Comparison of ENCODE assay signal across 9 cellular contexts in the genomic region with DNA sequence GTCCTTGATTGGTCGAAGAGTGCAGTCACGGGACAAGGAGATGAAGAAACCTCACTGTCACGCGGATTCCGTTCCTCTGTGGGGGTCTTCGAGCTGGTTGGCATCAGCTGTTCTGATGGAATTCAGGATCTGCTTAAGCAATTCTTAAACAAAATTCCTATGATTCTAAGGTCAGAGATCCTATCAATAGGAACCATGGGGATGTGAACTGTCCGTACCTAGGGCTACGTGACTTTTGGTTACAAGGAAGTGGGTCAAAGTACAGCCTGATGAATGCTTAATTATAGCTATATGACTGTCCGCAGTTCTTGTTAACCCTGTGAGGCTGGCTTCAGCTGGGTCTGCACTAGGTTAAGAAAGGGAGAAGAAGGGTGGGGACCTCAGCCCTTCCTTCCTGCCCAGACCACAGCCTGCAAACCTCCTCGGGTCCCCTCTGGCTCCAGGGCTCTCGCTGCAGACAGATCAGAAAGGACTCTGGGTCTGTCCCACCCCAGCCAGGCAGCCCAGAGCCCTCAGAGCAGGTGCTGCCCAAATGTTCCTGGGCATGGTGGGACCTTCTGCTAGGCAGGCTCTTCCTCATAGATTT. TPM values are rescaled to one million over a fixed set of nuclear protein-coding genes. Genes with fewer than 3 reads are reported as not detected.
DNase-seq lines count a peak whose midpoint lies in the region; ATAC-seq and TF ChIP-seq lines count a peak whose summit lies in the region.
"Had no signal": no experiment of that assay in that cellular context is flagged by ENCODE, and none has a peak within 500 bp of the region (broad histone marks: within the 10 kb centered on the region; RNA-seq: fewer than 3 reads in every experiment).

No MANE protein-coding gene starts in this region.

- CTCF ChIA-PET in Calu3 (lab: Charles Lee) = interaction anchor here (0.7 to 2.2 kb wide), 8 partner anchors 17 to 273 kb away, joined by 3 to 7 read pairs (median 4); a partner anchor contains a TSS

- H3K27me3 ChIP-seq in RWPE2 (ENCODE audit: insufficient read depth, poor library complexity, severe bottlenecking) = no peaks in the 10 kb centered on the region

- H3K27ac ChIP-seq in RWPE2 (ENCODE audit: poor library complexity, severe bottlenecking) = no peak overlapping the region

- no peaks in the 10 kb centered on the region for H3K27me3 Mint-ChIP-seq in Calu3 (ENCODE audit: unreplicated experiment)
- peaks cover 5% of the 10 kb centered on the region for H3K27me3 Mint-ChIP-seq in memory B cell

- intact Hi-C loops in Calu3 (cut with micrococcal nuclease; ENCODE audit: unreplicated experiment) = loop anchor here (1.0 kb wide), 2 partner anchors 115 to 249 kb away; no protein-coding TSS in a partner anchor

- peak overlapping the region; percentile 85 for H3K27ac Mint-ChIP-seq in Calu3 (ENCODE audit: unreplicated experiment)
- peak overlapping the region; percentile 11 for H3K27ac Mint-ChIP-seq in memory B cell

- no peak for TF ChIP-seq CTCF in Calu3 (IDR thresholded peaks at IDR 0.05; ENCODE audit: unreplicated experiment)
- no peak for TF ChIP-seq CTCF in RWPE2 (IDR thresholded peaks at IDR 0.05; ENCODE audit: poor library complexity, severe bottlenecking)

- peaks cover 49% of the 10 kb centered on the region for H3K4me1 Mint-ChIP-seq in Calu3 (ENCODE audit: low read depth, unreplicated experiment)
- peaks cover 26% of the 10 kb centered on the region for H3K4me1 Mint-ChIP-seq in memory B cell

- ATAC-seq in GM21381 (IDR thresholded peaks at IDR 0.05; ENCODE audit: unreplicated experiment) = peak; percentile 19
- no peak for ATAC-seq in RWPE2 (ENCODE audit: low read depth)
- peak; percentile 12 for ATAC-seq in memory B cell (ENCODE audit: low read depth)
- ATAC-seq in HG03460 (IDR thresholded peaks at IDR 0.05; ENCODE audit: unreplicated experiment) = no peak

- peaks cover 11% of the 10 kb centered on the region for H3K36me3 Mint-ChIP-seq in Calu3 (ENCODE audit: insufficient read depth, unreplicated experiment)
- peaks cover 4% of the 10 kb centered on the region for H3K36me3 Mint-ChIP-seq in memory B cell

- H3K36me3 ChIP-seq in RWPE2 (ENCODE audit: low read depth) = no peaks in the 10 kb centered on the region

- DNase-seq in Calu3 = no peak
- DNase-seq in RWPE2 (ENCODE audit: low spot score) = peak; percentile 43
- DNase-seq in memory B cell (ENCODE audit: low spot score in 2 of 2) = no peak
- no peak for DNase-seq in HK-2 (ENCODE audit: unreplicated experiment)
- no peak for DNase-seq in NCI-H1930 (lab: John Stamatoyannopoulos, UW)
- no peak for DNase-seq in kidney glomerular epithelial cell (lab: John Stamatoyannopoulos, UW)

- no peak overlapping the region for H3K4me3 ChIP-seq in RWPE2 (ENCODE audit: severe bottlenecking)

- no peaks in the 10 kb centered on the region for H3K9me3 ChIP-seq in RWPE2 (ENCODE audit: severe bottlenecking)

- peak overlapping the region; percentile 50 for H3K4me3 Mint-ChIP-seq in Calu3 (ENCODE audit: low read depth, unreplicated experiment)
- H3K4me3 Mint-ChIP-seq in memory B cell = peak overlapping the region; percentile 81
- H3K4me3 Mint-ChIP-seq: nephron had no signal

- BruUV-seq in Calu3 (replicated peaks; lab: Mats Ljungman, UMichigan) = no TSS peak

- H3K9me3 Mint-ChIP-seq in Calu3 (ENCODE audit: low read depth, unreplicated experiment) (no peaks in the 10 kb centered on the region), memory B cell (peaks cover 3% of the 10 kb centered on the region)
- H3K9me3 Mint-ChIP-seq: nephron had no signal

- H3K4me1 ChIP-seq in RWPE2 (ENCODE audit: insufficient read depth, poor library complexity, severe bottlenecking) = peaks cover 37% of the 10 kb centered on the region

RNA-seq across cellular contexts. Expression of a gene that starts 44.2 kb away (rescaled TPM):
- 17.8 and 23.0 TPM in 2 replicates for total RNA-seq in Calu3 (2022)

Comparison
In these comparisons a context has a peak if more than half of its experiments do, and no peak if none do; other contexts are left out.
1. ATAC-seq: peak in GM21381 (single experiment) and memory B cell (single experiment); none in RWPE2 (single experiment) and HG03460 (single experiment).